1 cellular context compared by ENCODE assay signal in genomic region chr3:65033577-65033976, GRCh38.
TF ChIP-seq lines count a peak whose summit lies in the region.

No MANE protein-coding gene starts in this region.

TF ChIP-seq in GM23338, 12 proteins besides CTCF, POLR2A, EP300 and RAD21 (continued from another document):
- TF ChIP-seq REST (IDR thresholded peaks at IDR 0.05; ENCODE audit: unreplicated experiment) (no peak), ETS1 (IDR thresholded peaks at IDR 0.05) (no peak), ZNF462 (CRISPR knock-in tag; IDR thresholded peaks at IDR 0.05) (no peak), EZH2phosphoT487 (IDR thresholded peaks at IDR 0.05; ENCODE audit: unreplicated experiment) (no peak), STAT1 (IDR thresholded peaks at IDR 0.05; ENCODE audit: unreplicated experiment) (no peak), JUNB (IDR thresholded peaks at IDR 0.05; ENCODE audit: unreplicated experiment) (no peak), POLR2AphosphoS5 (IDR thresholded peaks at IDR 0.05; ENCODE audit: low read depth) (no peak), ZNF114 (CRISPR knock-in tag; IDR thresholded peaks at IDR 0.05) (no peak)
